In the genomic region with DNA sequence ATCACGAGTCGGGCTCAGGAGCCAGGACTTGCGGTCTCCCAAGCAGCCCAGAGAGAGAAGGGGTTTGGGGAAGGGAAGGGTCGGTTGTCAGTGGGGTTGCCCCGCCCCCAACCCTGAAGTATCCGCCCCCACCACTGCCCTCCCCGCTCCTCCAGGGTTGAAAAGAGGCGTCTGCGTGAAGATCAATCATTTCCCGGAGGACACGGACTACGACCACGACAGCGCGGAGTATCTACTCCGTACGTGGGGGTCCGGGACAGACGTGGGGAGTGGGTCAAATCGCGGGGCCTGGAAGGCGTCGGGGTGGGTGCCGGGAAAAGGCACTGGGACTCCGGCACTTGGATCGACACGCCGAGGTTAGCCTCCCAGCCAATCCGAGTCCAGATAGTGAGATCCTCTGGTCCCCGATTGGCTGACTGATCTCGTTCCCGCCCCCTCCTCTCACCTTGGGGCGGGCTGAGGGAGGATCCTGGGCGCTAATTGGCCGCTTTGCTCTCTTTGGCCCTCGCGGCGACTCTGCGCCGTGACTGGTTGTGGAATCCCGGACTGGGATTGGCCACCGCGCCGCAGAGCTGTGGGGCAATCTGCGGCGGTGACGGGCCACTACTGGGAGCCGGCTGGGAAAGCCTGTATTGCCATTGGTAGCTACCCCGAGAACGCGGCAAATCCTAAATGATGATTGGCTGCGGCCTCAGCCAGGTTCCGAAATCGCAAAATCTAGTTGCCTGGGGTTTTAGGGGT, we compare ENCODE assay signal across 9 cellular contexts. TPM values are rescaled to one million over a fixed set of nuclear protein-coding genes. Genes with fewer than 3 reads are reported as not detected.
DNase-seq lines count a peak whose midpoint lies in the region; TF ChIP-seq lines count a peak whose summit lies in the region.
"Had no signal": no experiment of that assay in that cellular context is flagged by ENCODE, and none has a peak within 500 bp of the region (broad histone marks: within the 10 kb centered on the region; RNA-seq: fewer than 3 reads in every experiment).

No MANE protein-coding gene starts in this region.

- no peak for TF ChIP-seq CTCF in ovary (IDR thresholded peaks at IDR 0.05)

- H3K27me3 Mint-ChIP-seq in T-helper 2 cell treated with Interferon-gamma antibody and Interleukin-4, amounts not matched to agents 5 μg/mL and 100 μg/mL, for 36 hours (ENCODE audit: low read depth) = peaks cover 48% of the 10 kb centered on the region
- H3K27me3 Mint-ChIP-seq in stimulated activated naive CD8-positive, alpha-beta T cell treated with anti-CD3 and anti-CD28 coated beads, Interleukin-15, Interleukin-2, amounts not matched to agents 100 ng/mL and 50 ng/mL, for 24 hours = peaks cover 52% of the 10 kb centered on the region

- H3K9me3 ChIP-seq in ectodermal cell (ENCODE audit: control insufficient read depth, low read length) (no peaks in the 10 kb centered on the region), ovary (peaks cover 0 to 8% of the 10 kb centered on the region in 2 donors)

- H3K9me3 Mint-ChIP-seq in T-helper 2 cell treated with Interferon-gamma antibody and Interleukin-4, amounts not matched to agents 5 μg/mL and 100 μg/mL, for 36 hours = peaks cover 13% of the 10 kb centered on the region
- no peaks in the 10 kb centered on the region for H3K9me3 Mint-ChIP-seq in stimulated activated naive CD8-positive, alpha-beta T cell treated with anti-CD3 and anti-CD28 coated beads, Interleukin-15, Interleukin-2, amounts not matched to agents 100 ng/mL and 50 ng/mL, for 24 hours

- peak overlapping the region; percentile 49 for H3K4me3 Mint-ChIP-seq in T-helper 2 cell treated with Interferon-gamma antibody and Interleukin-4, amounts not matched to agents 5 μg/mL and 100 μg/mL, for 36 hours
- peak overlapping the region; percentile 74 for H3K4me3 Mint-ChIP-seq in stimulated activated naive CD8-positive, alpha-beta T cell treated with anti-CD3 and anti-CD28 coated beads, Interleukin-15, Interleukin-2, amounts not matched to agents 100 ng/mL and 50 ng/mL, for 24 hours

- no peak for TF ChIP-seq EP300 in ovary (IDR thresholded peaks at IDR 0.05)

- peak overlapping the region; percentile 61 for H3K4me3 ChIP-seq in ectodermal cell (ENCODE audit: insufficient read depth, low read depth, low read length)
- H3K4me3 ChIP-seq in ovary = no peak overlapping the region

- TF ChIP-seq POLR2A in ovary (IDR thresholded peaks at IDR 0.05) = no peak

- DNase-seq in GF-D8 (lab: John Stamatoyannopoulos, UW) (peak; percentile 5), lung microvascular endothelial cell (ENCODE audit: low read depth in 2 of 2) (peak; percentile 95 to 98), NCI-H1417 (lab: John Stamatoyannopoulos, UW) (no peak), ovary (no peak)
- no peak for DNase-seq in T-helper 2 cell treated with Interferon-gamma antibody and Interleukin-4, amounts not matched to agents 5 μg/mL and 100 μg/mL, for 36 hours (ENCODE audit: low spot score)
- no peak for DNase-seq in stimulated activated naive CD4-positive, alpha-beta T cell treated with Interleukin-2 at 50 U/mL for 16 hours (lab: John Stamatoyannopoulos, UW)

- H3K27ac Mint-ChIP-seq in T-helper 2 cell treated with Interferon-gamma antibody and Interleukin-4, amounts not matched to agents 5 μg/mL and 100 μg/mL, for 36 hours = no peak overlapping the region
- H3K27ac Mint-ChIP-seq in stimulated activated naive CD8-positive, alpha-beta T cell treated with anti-CD3 and anti-CD28 coated beads, Interleukin-15, Interleukin-2, amounts not matched to agents 100 ng/mL and 50 ng/mL, for 24 hours = no peak overlapping the region

- H3K27me3 ChIP-seq in ectodermal cell (ENCODE audit: control insufficient read depth, insufficient read depth, low read length, poor library complexity, severe bottlenecking) (peaks cover 33% of the 10 kb centered on the region), ovary (no peaks in the 10 kb centered on the region)

- H3K4me1 ChIP-seq in ectodermal cell (ENCODE audit: control insufficient read depth, insufficient read depth, low read length) (peaks cover 8% of the 10 kb centered on the region), ovary (ENCODE audit: insufficient read depth) (no peaks in the 10 kb centered on the region)

- peaks cover 5% of the 10 kb centered on the region for H3K36me3 Mint-ChIP-seq in T-helper 2 cell treated with Interferon-gamma antibody and Interleukin-4, amounts not matched to agents 5 μg/mL and 100 μg/mL, for 36 hours (ENCODE audit: low read depth)
- H3K36me3 Mint-ChIP-seq in stimulated activated naive CD8-positive, alpha-beta T cell treated with anti-CD3 and anti-CD28 coated beads, Interleukin-15, Interleukin-2, amounts not matched to agents 100 ng/mL and 50 ng/mL, for 24 hours (ENCODE audit: low read depth) = no peaks in the 10 kb centered on the region

- 1 to 2% methylated on average over 54 of the region's 54 CpGs for WGBS in ectodermal cell, 2 experiments
- WGBS in ovary, 3 donors = 2 to 4% (median 4%) methylated on average over 33 to 54 of the region's 54 CpGs

- intact Hi-C loops in ovary (cut with DNase I) = no loop called here

- H3K4me1 Mint-ChIP-seq in T-helper 2 cell treated with Interferon-gamma antibody and Interleukin-4, amounts not matched to agents 5 μg/mL and 100 μg/mL, for 36 hours (ENCODE audit: low read depth) = peaks cover 17% of the 10 kb centered on the region
- peaks cover 34% of the 10 kb centered on the region for H3K4me1 Mint-ChIP-seq in stimulated activated naive CD8-positive, alpha-beta T cell treated with anti-CD3 and anti-CD28 coated beads, Interleukin-15, Interleukin-2, amounts not matched to agents 100 ng/mL and 50 ng/mL, for 24 hours (ENCODE audit: low read depth)

- no peaks in the 10 kb centered on the region for H3K36me3 ChIP-seq in ectodermal cell (ENCODE audit: control insufficient read depth, insufficient read depth, low read length)
- no peaks in the 10 kb centered on the region for H3K36me3 ChIP-seq in ovary

- H3K27ac ChIP-seq in ectodermal cell (ENCODE audit: insufficient read depth, low read depth, low read length, poor library complexity, severe bottlenecking) (peak overlapping the region; percentile 18), ovary (no peak overlapping the region)
- H3K27ac ChIP-seq: KMS-11 had no signal

RNA-seq across cellular contexts. Expression of a gene that starts 13.3 kb away (rescaled TPM):
- polyA plus RNA-seq in ectodermal cell (2013, experiment 1 of 4) = 1.6 TPM
- 2.5 TPM for polyA plus RNA-seq in ectodermal cell (2013, experiment 2 of 4)
- polyA plus RNA-seq in ectodermal cell (2013, experiment 3 of 4) = 3.4 TPM
- polyA plus RNA-seq in ectodermal cell (2013, experiment 4 of 4) = 3.9 TPM
- total RNA-seq in lung microvascular endothelial cell (0.20 and 1.5 TPM in 2 replicates), ovary (1 to 10 TPM in 1 of 7 donors, under 1 TPM in 1, not detected in 5; 0.15 to 3.2 TPM)
- polyA plus RNA-seq in ovary = not detected

RNA-seq across cellular contexts. Expression of a gene that starts 15.4 kb away (rescaled TPM):
- polyA plus RNA-seq in ectodermal cell (2013, experiment 1 of 4) = 1.9 TPM
- 3.4 TPM for polyA plus RNA-seq in ectodermal cell (2013, experiment 2 of 4)
- 1.4 TPM for polyA plus RNA-seq in ectodermal cell (2013, experiment 3 of 4)
- 1.7 TPM for polyA plus RNA-seq in ectodermal cell (2013, experiment 4 of 4)
- total RNA-seq in lung microvascular endothelial cell = under 0.01 and 0.22 TPM in 2 replicates
- total RNA-seq in ovary = under 1 TPM in 4 of 7 donors, not detected in 3; 0.03 to 0.12 (median 0.08) TPM
- under 1 TPM; 0.06 to 0.13 TPM for polyA plus RNA-seq in ovary

Comparison
In these comparisons a context has a peak if more than half of its experiments do, and no peak if none do; other contexts are left out.
1. DNase-seq: peak in GF-D8 (single experiment) and lung microvascular endothelial cell (2 of 2); none in T-helper 2 cell treated with Interferon-gamma antibody and Interleukin-4, amounts not matched to agents 5 μg/mL and 100 μg/mL, for 36 hours (single experiment), NCI-H1417 (0 of 3), ovary (0 of 5) and stimulated activated naive CD4-positive, alpha-beta T cell treated with Interleukin-2 at 50 U/mL for 16 hours (single experiment).